8 cellular contexts compared by ENCODE assay signal in the genomic region with DNA sequence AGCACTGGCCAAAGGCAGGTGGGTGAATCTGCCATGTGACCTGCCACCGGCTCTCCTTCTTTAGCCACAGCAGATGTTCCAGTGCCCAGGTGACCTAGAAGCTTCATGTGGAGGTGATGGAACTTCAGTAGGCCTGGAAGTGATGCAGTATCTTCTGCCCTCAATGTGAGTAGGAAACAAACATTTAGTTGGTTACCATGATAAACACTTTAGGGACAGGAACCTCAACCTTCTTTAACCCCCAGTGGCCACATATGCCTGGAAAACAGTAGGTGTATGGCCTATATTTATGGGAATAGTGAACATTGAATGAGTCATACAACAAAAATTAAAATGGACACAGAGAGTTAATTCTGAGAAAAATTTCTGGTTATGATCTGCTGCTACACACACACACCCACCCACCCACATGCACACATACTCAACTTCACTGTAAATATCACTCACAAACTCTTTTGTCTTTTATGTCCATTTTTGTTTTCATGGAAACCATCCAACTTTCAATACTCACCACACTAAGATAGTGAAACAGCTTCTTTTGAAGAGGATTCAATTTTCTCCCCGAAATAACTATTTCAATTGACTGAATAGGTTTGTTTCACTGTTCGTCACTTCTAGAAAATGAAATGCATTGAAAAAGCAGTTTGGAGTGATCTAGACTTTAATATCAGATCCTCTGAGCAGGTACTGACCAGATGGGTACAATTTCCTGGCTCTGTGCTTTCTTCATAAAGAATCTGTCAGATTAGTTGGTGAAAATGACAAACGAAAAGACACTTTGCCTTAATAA.
DNase-seq lines count a peak whose midpoint lies in the region; ATAC-seq, FAIRE-seq and TF ChIP-seq lines count a peak whose summit lies in the region.

No MANE protein-coding gene starts in this region.

- H3K27ac Mint-ChIP-seq in type B pancreatic cell = no peak overlapping the region

- WGBS in gastroesophageal sphincter (ENCODE audit: low coverage in 1 of 2), 2 donors = 33 to 34% methylated on average over 3 to 4 of the region's 4 CpGs

- no peaks in the 10 kb centered on the region for H3K9me3 ChIP-seq in gastroesophageal sphincter

- no peak overlapping the region for H3K4me3 Mint-ChIP-seq in type B pancreatic cell

- H3K36me3 ChIP-seq in gastroesophageal sphincter = peaks cover 0 to 4% of the 10 kb centered on the region in 2 donors

- CTCF ChIA-PET in GM10248 (lab: Yijun Ruan, JAX) = interaction anchor here (1.1 to 3.0 kb wide), 4 partner anchors 18 to 41 kb away, joined by 3 to 9 read pairs (median 3); no protein-coding TSS in a partner anchor

- TF ChIP-seq POLR2A in GM12891 (IDR thresholded peaks at IDR 0.05; ENCODE audit: low read depth, low read length) (no peak), gastroesophageal sphincter (IDR thresholded peaks at IDR 0.05) (no peak)

- peaks cover 13 to 100% (median 48%) of the 10 kb centered on the region in 3 donors for H3K4me1 ChIP-seq in gastroesophageal sphincter

- ATAC-seq in GM21447 (IDR thresholded peaks at IDR 0.05; ENCODE audit: unreplicated experiment) = peak; percentile 56
- peak; percentile 62 for ATAC-seq in HG03521 (IDR thresholded peaks at IDR 0.05; ENCODE audit: unreplicated experiment)
- no peak for ATAC-seq in gastroesophageal sphincter

- no peak overlapping the region for H3K4me3 ChIP-seq in gastroesophageal sphincter

- no peaks in the 10 kb centered on the region for H3K27me3 Mint-ChIP-seq in type B pancreatic cell

- H3K27me3 ChIP-seq in gastroesophageal sphincter = no peaks in the 10 kb centered on the region

- H3K9me3 Mint-ChIP-seq in type B pancreatic cell = no peaks in the 10 kb centered on the region

- TF ChIP-seq CTCF in gastroesophageal sphincter (IDR thresholded peaks at IDR 0.05) = no peak
- no peak for TF ChIP-seq CTCF in type B pancreatic cell (conservative IDR thresholded peaks at IDR 0.05)
- no peak for TF ChIP-seq CTCF in GM10248 (IDR thresholded peaks at IDR 0.05; ENCODE audit: control extremely low read depth, extremely low read depth, low read depth, missing control alignments)

- peak; percentile 51 for FAIRE-seq in GM12891 (lab: Jason Lieb, UNC)

- DNase-seq in GM12891 (ENCODE audit: insufficient read length, low spot score) (no peak), type B pancreatic cell (ENCODE audit: extremely low spot score, unreplicated experiment) (no peak), AG20443 (ENCODE audit: low spot score) (no peak), COLO668 (lab: John Stamatoyannopoulos, UW; ENCODE audit: unreplicated experiment) (no peak), GM10248 (ENCODE audit: extremely low spot score) (no peak)

- POLR2A ChIA-PET in GM10248 (lab: Yijun Ruan, JAX) = interaction anchor here (0.6 kb wide), 2 partner anchors 12 to 41 kb away, joined by 3 read pairs; no protein-coding TSS in a partner anchor

- peaks cover 42% of the 10 kb centered on the region for H3K4me1 Mint-ChIP-seq in type B pancreatic cell (ENCODE audit: unreplicated experiment)

- H3K36me3 Mint-ChIP-seq in type B pancreatic cell = peaks cover 11% of the 10 kb centered on the region

- no peak for TF ChIP-seq EP300 in gastroesophageal sphincter (IDR thresholded peaks at IDR 0.05)

- peak overlapping the region; percentile 48 to 70 (median 60) for H3K27ac ChIP-seq in gastroesophageal sphincter

TF ChIP-seq in GM12891, 5 proteins besides CTCF, POLR2A, EP300 and RAD21:
- TF ChIP-seq POLR2AphosphoS5 (IDR thresholded peaks at IDR 0.05; ENCODE audit: low read depth, low read length) (no peak), TAF1 (IDR thresholded peaks at IDR 0.05; ENCODE audit: low read depth, low read length) (no peak), PAX5 (IDR thresholded peaks at IDR 0.05; ENCODE audit: insufficient read depth, low read length, severe bottlenecking) (no peak), SPI1 (IDR thresholded peaks at IDR 0.05; ENCODE audit: low read depth, low read length) (no peak), POU2F2 (IDR thresholded peaks at IDR 0.05; ENCODE audit: low read depth, low read length) (no peak)
